1 cellular context compared by ENCODE assay signal in genomic region chr17:43908111-43908721, GRCh38.
TF ChIP-seq lines count a peak whose summit lies in the region.

No MANE protein-coding gene starts in this region.

TF ChIP-seq in HepG2, 621 proteins besides CTCF, POLR2A, EP300 and RAD21:
- TF ChIP-seq ARID3A (IDR thresholded peaks at IDR 0.05; ENCODE audit: low read depth, low read length), result no peak
- 0 out of 2 replicates have a peak, but pooled peaks have one; percentile 42 for TF ChIP-seq ZFP82 (CRISPR knock-in tag; IDR thresholded peaks at IDR 0.05; ENCODE audit: borderline replicate concordance)
- TF ChIP-seq, protein P1, sequence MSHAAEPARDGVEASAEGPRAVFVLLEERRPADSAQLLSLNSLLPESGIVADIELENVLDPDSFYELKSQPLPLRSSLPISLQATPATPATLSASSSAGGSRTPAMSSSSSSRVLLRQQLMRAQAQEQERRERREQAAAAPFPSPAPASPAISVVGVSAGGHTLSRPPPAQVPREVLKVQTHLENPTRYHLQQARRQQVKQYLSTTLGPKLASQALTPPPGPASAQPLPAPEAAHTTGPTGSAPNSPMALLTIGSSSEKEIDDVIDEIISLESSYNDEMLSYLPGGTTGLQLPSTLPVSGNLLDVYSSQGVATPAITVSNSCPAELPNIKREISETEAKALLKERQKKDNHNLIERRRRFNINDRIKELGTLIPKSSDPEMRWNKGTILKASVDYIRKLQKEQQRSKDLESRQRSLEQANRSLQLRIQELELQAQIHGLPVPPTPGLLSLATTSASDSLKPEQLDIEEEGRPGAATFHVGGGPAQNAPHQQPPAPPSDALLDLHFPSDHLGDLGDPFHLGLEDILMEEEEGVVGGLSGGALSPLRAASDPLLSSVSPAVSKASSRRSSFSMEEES (CRISPR knock-in tag; IDR thresholded peaks at IDR 0.05), result no peak
- TF ChIP-seq ZNF652 (CRISPR knock-in tag; IDR thresholded peaks at IDR 0.05; ENCODE audit: borderline replicate concordance, low read depth), result peak; percentile 91
- TF ChIP-seq EZH2 (conservative IDR thresholded peaks at IDR 0.05; ENCODE audit: low read depth, low read length), result peak; percentile 63; the same call in 1 of the 2 replicates
TF ChIP-seq in HepG2: peak in this region for 3.
